In genomic region chr10:62610649-62611229, GRCh38 we compare ENCODE assay signal across 8 cellular contexts.
DNase-seq lines count a peak whose midpoint lies in the region; ATAC-seq and TF ChIP-seq lines count a peak whose summit lies in the region.

No MANE protein-coding gene starts in this region.

- WGBS in esophagus muscularis mucosa = 31% methylated on average over 7 of the region's 7 CpGs
- WGBS in testis, 2 donors = 41 to 48% methylated on average over 7 of the region's 7 CpGs

- H3K27me3 ChIP-seq in A673 (replicated peaks; ENCODE audit: insufficient read depth, low read depth, low read length, poor library complexity) = no peaks in the 10 kb centered on the region
- H3K27me3 ChIP-seq in esophagus muscularis mucosa = peaks cover 0 to 5% (median 0%) of the 10 kb centered on the region in 4 donors
- H3K27me3 ChIP-seq in neural cell (ENCODE audit: insufficient read depth, low read depth, low read length) = no peaks in the 10 kb centered on the region
- no peaks in the 10 kb centered on the region for H3K27me3 ChIP-seq in testis

- H4K20me1 ChIP-seq in neural cell (ENCODE audit: insufficient read depth) = no peaks in the 10 kb centered on the region

- POLR2A ChIA-PET in A673 (lab: Charles Lee; ENCODE audit: low non-redundant PET) = no interaction called here

- peak; percentile 96 for TF ChIP-seq CTCF in A673 (conservative IDR thresholded peaks at IDR 0.05; ENCODE audit: low read depth, low read length)
- TF ChIP-seq CTCF in esophagus muscularis mucosa (IDR thresholded peaks at IDR 0.05) = peak; percentile 18 to 50 (median 30)
- peak; percentile 58 for TF ChIP-seq CTCF in neural cell (IDR thresholded peaks at IDR 0.05; ENCODE audit: poor library complexity, severe bottlenecking)
- TF ChIP-seq CTCF in testis (IDR thresholded peaks at IDR 0.05) = peak; percentile 16 to 61 (median 54)

- CTCF ChIA-PET in A673 (lab: Charles Lee) = interaction anchor here (0.9 to 1.3 kb wide), 5 partner anchors 196 to 547 kb away, joined by 3 to 5 read pairs (median 3); no protein-coding TSS in a partner anchor

- intact Hi-C loops in A673 (cut with micrococcal nuclease; ENCODE audit: unreplicated experiment) (loop anchor here (1.0 to 10.0 kb wide), 6 partner anchors 82 to 1157 kb away; partner anchors contain the start of gene EGR2), esophagus muscularis mucosa (cut with DNase I) (no loop called here), testis (cut with DNase I; ENCODE audit: low total_unique reads) (no loop called here)

- BruUV-seq in A673 (replicated peaks; lab: Mats Ljungman, UMichigan) = no TSS peak

- TF ChIP-seq POLR2A in esophagus muscularis mucosa (IDR thresholded peaks at IDR 0.05; ENCODE audit: low read depth) (no peak), testis (IDR thresholded peaks at IDR 0.05) (no peak)

- TF ChIP-seq RAD21 in neural cell (conservative IDR thresholded peaks at IDR 0.05) = peak; percentile 63

- H3K4me2 ChIP-seq in neural cell (ENCODE audit: low read length) = no peak overlapping the region

- H3K36me3 ChIP-seq in A673 (ENCODE audit: insufficient read depth, low read length, poor library complexity, severe bottlenecking) (no peaks in the 10 kb centered on the region), esophagus muscularis mucosa (no peaks in the 10 kb centered on the region), neural cell (ENCODE audit: insufficient read depth, low read length) (no peaks in the 10 kb centered on the region), testis (ENCODE audit: low read depth, missing control alignments) (no peaks in the 10 kb centered on the region)

- TF ChIP-seq EP300 in esophagus muscularis mucosa (IDR thresholded peaks at IDR 0.05) (no peak), neural cell (conservative IDR thresholded peaks at IDR 0.05; ENCODE audit: poor library complexity, severe bottlenecking) (no peak)

- H3K79me2 ChIP-seq in neural cell (replicated peaks; ENCODE audit: insufficient read depth, low read length) = no peaks in the 10 kb centered on the region

- H3K27ac ChIP-seq in A673 (ENCODE audit: low read depth, low read length, poor library complexity, severe bottlenecking) (no peak overlapping the region), esophagus muscularis mucosa (replicated peaks in 1 of 4) (no peak overlapping the region), neural cell (ENCODE audit: low read length) (no peak overlapping the region), testis (no peak overlapping the region)

- H3K4me3 ChIP-seq in A673 (ENCODE audit: low read depth, low read length, poor library complexity, severe bottlenecking) = no peak overlapping the region
- no peak overlapping the region for H3K4me3 ChIP-seq in esophagus muscularis mucosa
- H3K4me3 ChIP-seq in neural cell (ENCODE audit: low read length) = no peak overlapping the region
- H3K4me3 ChIP-seq in testis = no peak overlapping the region

- no peak overlapping the region for H3K9ac ChIP-seq in neural cell (ENCODE audit: low read length)

- no peaks in the 10 kb centered on the region for H3K9me2 ChIP-seq in neural cell (ENCODE audit: insufficient read depth, low read length)

- no peak overlapping the region for H2AFZ ChIP-seq in neural cell (ENCODE audit: low read depth, low read length)

- no peaks in the 10 kb centered on the region for H3F3A ChIP-seq in neural cell (ENCODE audit: insufficient read depth, low read length, poor library complexity, severe bottlenecking)

- H3K4me1 ChIP-seq in A673 (ENCODE audit: insufficient read depth, low read length, poor library complexity, severe bottlenecking) = peaks cover 26% of the 10 kb centered on the region
- no peaks in the 10 kb centered on the region for H3K4me1 ChIP-seq in esophagus muscularis mucosa
- H3K4me1 ChIP-seq in testis = no peaks in the 10 kb centered on the region

- DNase-seq in A673 (ENCODE audit: low spot score) (peak; percentile 87), NCI-H748 treated with DMSO at 0.1 percent for 48 hours (lab: John Stamatoyannopoulos, UW) (peak; percentile 34), esophagus muscularis mucosa (ENCODE audit: extremely low spot score) (no peak), testis (peak; percentile 59)
- DNase-seq in activated CD8-positive, alpha-beta memory T cell treated with anti-CD3 and anti-CD28 coated beads, Interleukin-2, amount 50 U/mL, for 24 hours (ENCODE audit: extremely low read depth) = peak; percentile 47

- H3K9me3 ChIP-seq in A673 (ENCODE audit: low read depth, low read length, poor library complexity, severe bottlenecking) = no peaks in the 10 kb centered on the region
- no peaks in the 10 kb centered on the region for H3K9me3 ChIP-seq in esophagus muscularis mucosa
- no peaks in the 10 kb centered on the region for H3K9me3 ChIP-seq in neural cell (ENCODE audit: low read length)
- no peaks in the 10 kb centered on the region for H3K9me3 ChIP-seq in testis

- peak; percentile 55 for ATAC-seq in GM18508 (IDR thresholded peaks at IDR 0.05; ENCODE audit: insufficient read depth, unreplicated experiment)
- peak; percentile 58 for ATAC-seq in HG02981 (IDR thresholded peaks at IDR 0.05; ENCODE audit: unreplicated experiment)

TF ChIP-seq in neural cell, 6 proteins besides CTCF, POLR2A, EP300 and RAD21:
- no peak for TF ChIP-seq TAF1 (IDR thresholded peaks at IDR 0.05; ENCODE audit: low read depth)
- no peak for TF ChIP-seq MXI1 (conservative IDR thresholded peaks at IDR 0.05; ENCODE audit: poor library complexity, severe bottlenecking)
- TF ChIP-seq POLR2AphosphoS5 (IDR thresholded peaks at IDR 0.05) = no peak
- TF ChIP-seq EZH2 (IDR thresholded peaks at IDR 0.05; ENCODE audit: borderline replicate concordance, insufficient read depth, low read length, poor library complexity, severe bottlenecking) = no peak
- TF ChIP-seq SMC3 (conservative IDR thresholded peaks at IDR 0.05; ENCODE audit: poor library complexity) = peak; percentile 57
- TF ChIP-seq REST (IDR thresholded peaks at IDR 0.05; ENCODE audit: borderline replicate concordance) = no peak

Comparison
In these comparisons a context has a peak if more than half of its experiments do, and no peak if none do; other contexts are left out.
1. CTCF ChIP-seq: peak in every context shown above with its lines; median percentile 96 in A673; 58 in neural cell; 54 in testis; 30 in esophagus muscularis mucosa.